8 cellular contexts compared by ENCODE assay signal in genomic region chr12:88031161-88031560, GRCh38. TPM values are rescaled to one million over a fixed set of nuclear protein-coding genes. Genes with fewer than 3 reads are reported as not detected.
DNase-seq lines count a peak whose midpoint lies in the region; ATAC-seq, FAIRE-seq and TF ChIP-seq lines count a peak whose summit lies in the region.
"Not testable (repeated sequence)": the region's sequence is repeated elsewhere in the genome, so short reads cannot be mapped to it uniquely, and the experiment has no call there.
"Had no signal": no experiment of that assay in that cellular context is flagged by ENCODE, and none has a peak within 500 bp of the region (broad histone marks: within the 10 kb centered on the region; RNA-seq: fewer than 3 reads in every experiment).

No MANE protein-coding gene starts in this region.

- POLR2A ChIA-PET in A549 (lab: Yijun Ruan, JAX); HEK293 (lab: Yijun Ruan, JAX): not testable (repeated sequence)

- H3K4me2 ChIP-seq in A549 = not testable (repeated sequence)

- CTCF ChIA-PET in A549 (lab: Yijun Ruan, JAX); HEK293 (lab: Yijun Ruan, JAX): not testable (repeated sequence)

- not testable (repeated sequence) for TF ChIP-seq RAD21 in A549 (conservative IDR thresholded peaks at IDR 0.05 in 1 of 2, IDR thresholded peaks at IDR 0.05 in 1 of 2)

- ATAC-seq in A549 = not testable (repeated sequence)

- not testable (repeated sequence) for TF ChIP-seq POLR2A in A549 (IDR thresholded peaks at IDR 0.05; ENCODE audit: low read length)

- not testable (repeated sequence) for TF ChIP-seq EP300 in A549 (IDR thresholded peaks at IDR 0.05)

- not testable (repeated sequence) for DNase-seq in A549 (ENCODE audit: low read depth in 1 of 2, low spot score in 1 of 2)

- WGBS in A549 (ENCODE audit: missing lambda C conversion rate) = 35% methylated on average over 3 of the region's 3 CpGs

- not testable (repeated sequence) for H3K4me1 ChIP-seq in A549; HEK293 (ENCODE audit: control insufficient read depth, insufficient read depth, low read length)

- FAIRE-seq in A549 (lab: Jason Lieb, UNC) = not testable (repeated sequence)

- not testable (repeated sequence) for H3K4me3 ChIP-seq in A549; HEK293 (ENCODE audit: low read depth, low read length)

- TF ChIP-seq CTCF in A549 (IDR thresholded peaks at IDR 0.05); HEK293 (tag by site-specific recombination; IDR thresholded peaks at IDR 0.05): not testable (repeated sequence)

- not testable (repeated sequence) for H3K27ac ChIP-seq in A549; HEK293 (ENCODE audit: extremely low read depth, low read depth, low read length)

- H3K36me3 ChIP-seq in HEK293 (ENCODE audit: control insufficient read depth in 2 of 2, insufficient read depth in 1 of 2, low read length in 2 of 2) = not testable (repeated sequence)

- not testable (repeated sequence) for H3K9me3 ChIP-seq in A549; HEK293 (ENCODE audit: control insufficient read depth, insufficient read depth, low read depth, low read length)

TF ChIP-seq in A549, 52 proteins besides CTCF, POLR2A, EP300 and RAD21:
- TF ChIP-seq ZFP36 (IDR thresholded peaks at IDR 0.05; ENCODE audit: borderline replicate concordance, partially characterized antibody) = peak; percentile 64

TF ChIP-seq in HEK293, 187 proteins besides CTCF, POLR2A, EP300 and RAD21:
- TF ChIP-seq ZNF585B (tag by site-specific recombination; IDR thresholded peaks at IDR 0.05) = peak; percentile 92

RNA-seq across cellular contexts. Expression of gene C12orf50, which starts 2.0 kb away (rescaled TPM):
- polyA plus RNA-seq in A549 (2011; rRNA removed) (0.03 TPM in 1 of 2 replicates, not detected in the other), A549 (2017; fragmentation: RNase III; extraction: RNeasy Plus Mini Kit Qiagen cat#74134 plus additional on column Dnase treatment) (not detected in 3 replicates)
- polyA plus RNA-seq in A549 (2012; cell fraction: cytosol; rRNA removed) = not detected in 2 replicates
- polyA plus RNA-seq in A549 (2012; cell fraction: nucleus; rRNA removed) = 0.12 TPM in 1 of 2 replicates, not detected in the other
- not detected in 2 replicates for polyA minus RNA-seq in A549 (2011; rRNA and poly(A)+ RNA removed)
- polyA plus RNA-seq: AG04450; BJ; CD14-positive monocyte; CD4-positive, alpha-beta memory T cell; CD4-positive, CD25-positive, alpha-beta regulatory T cell; CD8-positive, alpha-beta memory T cell had no signal
